In genomic region chr2:103152556-103152955, GRCh38 we compare ENCODE assay signal across 26 cellular contexts.
"Had no signal": no experiment of that assay in that cellular context is flagged by ENCODE, and none has a peak within 500 bp of the region (broad histone marks: within the 10 kb centered on the region; RNA-seq: fewer than 3 reads in every experiment).

No MANE protein-coding gene starts in this region.

- H3K4me3 ChIP-seq: cardiac muscle cell, K562 had no signal

- H3K27ac ChIP-seq: cardiac muscle cell, VCaP had no signal

- H3K36me3 ChIP-seq: cardiac muscle cell had no signal

- H3K27me3 ChIP-seq: cardiac muscle cell had no signal

- DNase-seq: activated B cell treated with CpG ODN at 0.5 μM for 24 hours; activated CD4-positive, alpha-beta memory T cell treated with anti-CD3 and anti-CD28 coated beads for 36 hours; activated CD4-positive, alpha-beta T cell treated with anti-CD3 and anti-CD28 coated beads for 4 hours; activated CD4-positive, alpha-beta T cell treated with anti-CD3 and anti-CD28 coated beads, Interleukin-2, amount 50 U/mL, for 1 hour; activated CD4-positive, CD25-positive, alpha-beta regulatory T cell treated with anti-CD3 and anti-CD28 coated beads, Interleukin-2, amount 50 U/mL, for 72 hours; activated CD8-positive, alpha-beta memory T cell treated with anti-CD3 and anti-CD28 coated beads, Interleukin-2, amount 50 U/mL, for 4 hours; activated gamma-delta T cell treated with Interleukin-2 at 50 U/mL for 16 hours; activated naive CD4-positive, alpha-beta T cell treated with anti-CD3 and anti-CD28 coated beads for 36 hours; activated naive CD8-positive, alpha-beta T cell treated with anti-CD3 and anti-CD28 coated beads, Interleukin-2, amount 50 U/mL, for 24 hours; activated T-cell treated with anti-CD3 and anti-CD28 coated beads for 4 hours; activated T-cell treated with anti-CD3 and anti-CD28 coated beads, Interleukin-2, amount 50 U/mL, for 4 hours; anterior cingulate cortex; NCI-H1105; NCI-H1417 treated with DMSO at 0.1 percent for 48 hours; NCI-H187 treated with DMSO at 0.1 percent for 48 hours; NCI-H2081; NCI-H446 treated with DMSO at 0.1 percent for 48 hours; NCI-H524 treated with DMSO at 0.1 percent for 48 hours; Right ventricle myocardium superior; SW 1271; T-helper 1 cell; T-helper 2 cell; T-helper 9 cell had no signal
